8 cellular contexts compared by ENCODE assay signal in genomic region chr4:183840311-183840710, GRCh38.
A peak's percentile ranks its signal among the peaks of the same experiment; 100 is the strongest.
DNase-seq lines count a peak whose midpoint lies in the region; ATAC-seq, FAIRE-seq and TF ChIP-seq lines count a peak whose summit lies in the region.

No MANE protein-coding gene starts in this region.

- ATAC-seq in GM18520 (IDR thresholded peaks at IDR 0.05; ENCODE audit: unreplicated experiment) (peak; percentile 49), omental fat pad (ENCODE audit: low FRiP score) (no peak)

- H3K4me1 ChIP-seq in tibial nerve = peaks cover 0 to 9% (median 3%) of the 10 kb centered on the region in 4 donors

- peak; percentile 88 for TF ChIP-seq CTCF in AG10803 (conservative IDR thresholded peaks at IDR 0.05; ENCODE audit: low read length)
- TF ChIP-seq CTCF in foreskin fibroblast (IDR thresholded peaks at IDR 0.05; ENCODE audit: low read depth, low read length) = peak; percentile 87
- TF ChIP-seq CTCF in omental fat pad (IDR thresholded peaks at IDR 0.05) = peak in 2 of 3 donors; percentile 49 to 64
- peak; percentile 67 to 87 (median 84) for TF ChIP-seq CTCF in tibial nerve (IDR thresholded peaks at IDR 0.05)

- DNase-seq in AG10803 (ENCODE audit: low read depth) (peak; percentile 73), HTR-8/SVneo (ENCODE audit: insufficient read length, low spot score) (peak; percentile 79), RCC 7860 (ENCODE audit: low spot score) (peak; percentile 28), foreskin fibroblast (peak; percentile 34 to 73), omental fat pad (ENCODE audit: low spot score) (peak; percentile 78), tibial nerve (ENCODE audit: low spot score in 2 of 2) (peak; percentile 76 to 91)
- peak; percentile 17 to 36 for DNase-seq in activated T-helper 1 cell treated with anti-CD3 and anti-CD28 coated beads, Interleukin-2, amount 50 U/mL, for 16 hours (ENCODE audit: low read depth in 1 of 2, low spot score in 1 of 2)

- TF ChIP-seq POLR2A in tibial nerve (IDR thresholded peaks at IDR 0.05) = no peak

- no peaks in the 10 kb centered on the region for H3K9me3 ChIP-seq in tibial nerve

- 4 to 5% methylated on average over 5 of the region's 5 CpGs for WGBS in tibial nerve, 2 donors

- TF ChIP-seq EP300 in tibial nerve (IDR thresholded peaks at IDR 0.05) = no peak

- FAIRE-seq in HTR-8/SVneo (lab: Jason Lieb, UNC) = peak; percentile 94
- no peak for FAIRE-seq in RCC 7860 (lab: Jason Lieb, UNC)

- H3K4me3 ChIP-seq in AG10803 (ENCODE audit: low read length) = no peak overlapping the region
- no peak overlapping the region for H3K4me3 ChIP-seq in foreskin fibroblast (ENCODE audit: low read depth in 1 of 2, low read length in 2 of 2)
- H3K4me3 ChIP-seq in tibial nerve = no peak overlapping the region

- H3K27ac ChIP-seq in tibial nerve = peak overlapping the region in 2 of 4 donors; percentile 12 to 33

- no peaks in the 10 kb centered on the region for H3K27me3 ChIP-seq in tibial nerve

- H3K36me3 ChIP-seq in tibial nerve = no peaks in the 10 kb centered on the region

Comparison
In these comparisons a context has a peak if more than half of its experiments do, and no peak if none do; other contexts are left out.
1. DNase-seq: peak in every context shown above with its lines; median percentile 84 in tibial nerve; 79 in HTR-8/SVneo; 78 in omental fat pad; 73 in AG10803; 54 in foreskin fibroblast; 28 in RCC 7860; 26 in activated T-helper 1 cell treated with anti-CD3 and anti-CD28 coated beads, Interleukin-2, amount 50 U/mL, for 16 hours.